4 cellular contexts compared by ENCODE assay signal in the genomic region with DNA sequence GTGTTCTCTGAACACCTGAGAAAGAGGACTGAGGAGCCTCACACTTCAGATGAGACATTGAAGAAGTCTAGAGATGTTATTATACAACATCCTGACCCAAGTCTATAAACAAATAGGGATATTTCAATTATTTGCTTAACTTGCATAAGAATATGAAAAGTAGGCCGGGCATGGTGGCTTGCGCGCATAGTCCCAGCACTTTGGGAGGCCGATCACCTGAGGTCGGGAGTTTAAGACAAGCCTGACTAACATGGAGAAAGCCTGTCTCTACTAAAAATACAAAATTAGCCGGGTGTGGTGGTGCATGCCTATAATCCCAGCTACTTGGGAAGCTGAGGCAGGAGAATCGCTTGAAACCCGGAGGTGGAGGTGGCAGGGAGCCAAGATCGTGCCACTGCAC. TPM values are rescaled to one million over a fixed set of nuclear protein-coding genes. Genes with fewer than 3 reads are reported as not detected.
"Had no signal": no experiment of that assay in that cellular context is flagged by ENCODE, and none has a peak within 500 bp of the region (broad histone marks: within the 10 kb centered on the region; RNA-seq: fewer than 3 reads in every experiment).

No MANE protein-coding gene starts in this region.

RNA-seq across cellular contexts. Expression of a gene that starts 25.8 kb away (rescaled TPM):
- total RNA-seq: LHCN-M2, M059J, MCF 10A, NCI-H460 had no signal
